ENCODE assay signal across 14 cellular contexts in the genomic region with DNA sequence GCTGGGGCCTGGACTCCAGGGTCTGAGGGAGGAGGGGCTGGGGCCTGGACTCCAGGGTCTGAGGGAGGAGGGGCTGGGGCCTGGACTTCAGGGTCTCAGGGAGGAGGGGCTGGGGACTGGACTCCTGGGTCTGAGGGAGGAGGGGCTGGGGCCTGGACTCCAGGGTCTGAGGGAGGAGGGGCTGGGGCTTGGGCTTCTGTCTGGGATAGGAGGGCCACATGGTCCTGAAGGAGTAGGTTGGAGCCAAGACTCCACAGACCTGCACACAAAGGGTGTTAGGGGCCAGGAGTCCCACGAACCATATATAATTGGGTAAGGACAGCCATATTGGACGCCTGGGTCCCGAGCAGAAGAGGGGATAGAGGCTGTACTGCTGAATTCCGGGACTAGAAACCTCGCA. TPM values are rescaled to one million over a fixed set of nuclear protein-coding genes. Genes with fewer than 3 reads are reported as not detected.
A peak's percentile ranks its signal among the peaks of the same experiment; 100 is the strongest.
DNase-seq lines count a peak whose midpoint lies in the region; TF ChIP-seq lines count a peak whose summit lies in the region.
"Not testable (repeated sequence)": the region's sequence is repeated elsewhere in the genome, so short reads cannot be mapped to it uniquely, and the experiment has no call there.
"Had no signal": no experiment of that assay in that cellular context is flagged by ENCODE, and none has a peak within 500 bp of the region (broad histone marks: within the 10 kb centered on the region; RNA-seq: fewer than 3 reads in every experiment).

No MANE protein-coding gene starts in this region.

- not testable (repeated sequence) for TF ChIP-seq POLR2A in suprapubic skin (IDR thresholded peaks at IDR 0.05)

- H3K27ac ChIP-seq in RWPE1: peak overlapping the region; percentile 58
- H3K27ac ChIP-seq in endodermal cell (ENCODE audit: low read depth, low read length); suprapubic skin: not testable (repeated sequence)

- H3K4me1 ChIP-seq in ES-I3 (ENCODE audit: insufficient read depth, low read length) (peaks cover 21% of the 10 kb centered on the region; the same call in 1 of the 2 replicates), iPS-15b (ENCODE audit: control insufficient read depth, insufficient read depth, low read length) (peaks cover 11% of the 10 kb centered on the region), suprapubic skin (peaks cover 33% of the 10 kb centered on the region)
- not testable (repeated sequence) for H3K4me1 ChIP-seq in endodermal cell (ENCODE audit: control insufficient read depth, insufficient read depth, low read length)

- peak overlapping the region; percentile 57 for H3K4me3 Mint-ChIP-seq in endodermal cell
- peak overlapping the region; percentile 90 for H3K4me3 Mint-ChIP-seq in neural crest cell

- peaks cover 64% of the 10 kb centered on the region for H3K27me3 Mint-ChIP-seq in endodermal cell (ENCODE audit: insufficient read depth)
- peaks cover 68% of the 10 kb centered on the region for H3K27me3 Mint-ChIP-seq in neural crest cell (ENCODE audit: low read depth)

- H3K27me3 ChIP-seq in endodermal cell (ENCODE audit: control insufficient read depth, insufficient read depth, low read length, poor library complexity, severe bottlenecking); iPS-15b (ENCODE audit: control insufficient read depth, insufficient read depth, low read length): not testable (repeated sequence)
- H3K27me3 ChIP-seq in suprapubic skin: peaks cover 55% of the 10 kb centered on the region

- H3K9ac ChIP-seq in ES-I3 (ENCODE audit: low read depth, low read length): peak overlapping the region; percentile 75
- H3K9ac ChIP-seq in endodermal cell (ENCODE audit: extremely low read depth, low read length, poor library complexity, severe bottlenecking); iPS-15b (ENCODE audit: low read depth, low read length): not testable (repeated sequence)

- CTCF ChIA-PET in RWPE1 (lab: Yijun Ruan, JAX): interaction anchor here (0.9 kb wide), 1 partner anchor 9 kb away, joined by 4 read pairs; no protein-coding TSS in a partner anchor

- not testable (repeated sequence) for H3K9me3 Mint-ChIP-seq in endodermal cell, neural crest cell

- not testable (repeated sequence) for TF ChIP-seq EP300 in suprapubic skin (IDR thresholded peaks at IDR 0.05)

- not testable (repeated sequence) for DNase-seq in RWPE1 (ENCODE audit: low spot score); endodermal cell; neural crest cell (ENCODE audit: low read depth, low spot score); suprapubic skin (ENCODE audit: low spot score in 2 of 2)

- not testable (repeated sequence) for H3K36me3 ChIP-seq in ES-I3 (ENCODE audit: insufficient read depth, low read length); endodermal cell (ENCODE audit: control insufficient read depth, insufficient read depth, low read length); iPS-15b (ENCODE audit: control insufficient read depth, insufficient read depth, low read length); suprapubic skin

- POLR2A ChIA-PET in RWPE1 (lab: Yijun Ruan, JAX; ENCODE audit: low non-redundant PET): not testable (repeated sequence)

- peak overlapping the region; percentile 70 for H3K4me3 ChIP-seq in endodermal cell (ENCODE audit: low read length)
- H3K4me3 ChIP-seq in iPS-15b (ENCODE audit: low read depth, low read length): peak overlapping the region; percentile 79
- peak overlapping the region; percentile 30 for H3K4me3 ChIP-seq in suprapubic skin

- H3K27ac Mint-ChIP-seq in endodermal cell; neural crest cell (ENCODE audit: unreplicated experiment): not testable (repeated sequence)

- not testable (repeated sequence) for H3K9me3 ChIP-seq in ES-I3 (ENCODE audit: control insufficient read depth, insufficient read depth, low read length); endodermal cell (ENCODE audit: control insufficient read depth, low read length); iPS-15b (ENCODE audit: control insufficient read depth, insufficient read depth, low read length); suprapubic skin

- H3K4me1 Mint-ChIP-seq in endodermal cell, neural crest cell: not testable (repeated sequence)

- H3K36me3 Mint-ChIP-seq in endodermal cell (ENCODE audit: low read depth): peaks cover 11% of the 10 kb centered on the region
- not testable (repeated sequence) for H3K36me3 Mint-ChIP-seq in neural crest cell (ENCODE audit: low read depth)

- TF ChIP-seq CTCF in RWPE1 (conservative IDR thresholded peaks at IDR 0.05; ENCODE audit: low read depth); endodermal cell (conservative IDR thresholded peaks at IDR 0.05); neural crest cell (conservative IDR thresholded peaks at IDR 0.05); suprapubic skin (IDR thresholded peaks at IDR 0.05): not testable (repeated sequence)

- WGBS in endodermal cell (ENCODE audit: insufficient coverage in 1 of 2, insufficient read length in 1 of 2), 2 experiments: 48 to 59% methylated on average over 4 to 5 of the region's 5 CpGs
- WGBS in suprapubic skin: 0% methylated on average over 2 of the region's 5 CpGs

RNA-seq across cellular contexts. Expression of a gene that starts 1.7 kb away (rescaled TPM):
- total RNA-seq in endodermal cell: 10 to 100 TPM in 1 of 2 donors, 1 to 10 TPM in 1; 9.8 to 14.2 TPM
- polyA plus RNA-seq in endodermal cell (2013, experiment 1 of 2): 9.9 TPM
- polyA plus RNA-seq in endodermal cell (2013, experiment 2 of 2): 9.5 TPM
- 5.4 and 6.5 TPM in 2 replicates for total RNA-seq in neural crest cell
- total RNA-seq in suprapubic skin: 1 to 10 TPM; 1.7 to 4.7 (median 3.2) TPM
- total RNA-seq: activated T-helper 17 cell treated with anti-CD3 and anti-CD28 coated beads, Interleukin-2, amount 50 U/mL, for 72 hours; naive thymus-derived CD4-positive, alpha-beta T cell; posterior vena cava; spleen; T-helper 2 cell treated with Interferon-gamma antibody and Interleukin-4, amounts not matched to agents 100 ng/mL and 5 ng/mL, for 36 hours; transverse colon had no signal
- polyA plus RNA-seq: naive thymus-derived CD4-positive, alpha-beta T cell had no signal

RNA-seq across cellular contexts. Expression of a gene that starts 6.8 kb away (rescaled TPM):
- 10 to 100 TPM; 22.9 to 66.7 TPM for total RNA-seq in endodermal cell
- 43.3 TPM for polyA plus RNA-seq in endodermal cell (2013, experiment 1 of 2)
- polyA plus RNA-seq in endodermal cell (2013, experiment 2 of 2): 40.7 TPM
- 1.1 TPM in 1 of 2 replicates, not detected in the other for total RNA-seq in neural crest cell
- 10 to 100 TPM; 13.6 to 46.7 (median 19.6) TPM for total RNA-seq in suprapubic skin
- total RNA-seq: activated naive CD8-positive, alpha-beta T cell treated with anti-CD3 and anti-CD28 coated beads for 36 hours; activated T-helper 17 cell treated with anti-CD3 and anti-CD28 coated beads, Interleukin-2, amount 50 U/mL, for 72 hours; kidney; posterior vena cava had no signal
- polyA plus RNA-seq: naive thymus-derived CD4-positive, alpha-beta T cell had no signal

RNA-seq across cellular contexts. Expression of a gene that starts 10.6 kb away (rescaled TPM):
- total RNA-seq in endodermal cell: 1 to 10 TPM; 5.9 to 9.5 TPM
- polyA plus RNA-seq in endodermal cell (2013, experiment 1 of 2): 10.2 TPM
- 7.5 TPM for polyA plus RNA-seq in endodermal cell (2013, experiment 2 of 2)
- total RNA-seq in neural crest cell: 9.5 and 10.4 TPM in 2 replicates
- total RNA-seq in suprapubic skin: 10 to 100 TPM in 1 of 4 donors, 1 to 10 TPM in 1, under 1 TPM in 2; 0.48 to 10.6 (median 3.1) TPM
- total RNA-seq: activated naive CD8-positive, alpha-beta T cell treated with anti-CD3 and anti-CD28 coated beads for 36 hours; naive thymus-derived CD4-positive, alpha-beta T cell; posterior vena cava had no signal
- polyA plus RNA-seq: naive thymus-derived CD4-positive, alpha-beta T cell had no signal

RNA-seq across cellular contexts. Expression of a gene that starts 24.3 kb away (rescaled TPM):
- total RNA-seq in endodermal cell (not detected), neural crest cell (3.5 and 4.3 TPM in 2 replicates), suprapubic skin (1 to 10 TPM in 3 of 4 donors, not detected in 1; 1.1 to 7.8 (median 6.8) TPM)
- 6.1 TPM for polyA plus RNA-seq in endodermal cell (2013, experiment 1 of 2)
- polyA plus RNA-seq in endodermal cell (2013, experiment 2 of 2): 7.9 TPM
- total RNA-seq: activated naive CD8-positive, alpha-beta T cell treated with anti-CD3 and anti-CD28 coated beads for 36 hours; activated T-helper 17 cell treated with anti-CD3 and anti-CD28 coated beads, Interleukin-2, amount 50 U/mL, for 72 hours; kidney; posterior vena cava; T-helper 2 cell treated with Interferon-gamma antibody and Interleukin-4, amounts not matched to agents 100 ng/mL and 5 ng/mL, for 36 hours had no signal
- polyA plus RNA-seq: naive thymus-derived CD4-positive, alpha-beta T cell had no signal

RNA-seq across cellular contexts. Expression of a gene that starts 38.3 kb away (rescaled TPM):
- 100 to 1,000 TPM in 1 of 2 donors, 10 to 100 TPM in 1; 98.2 to 107 TPM for total RNA-seq in endodermal cell
- 53.5 TPM for polyA plus RNA-seq in endodermal cell (2013, experiment 1 of 2)
- polyA plus RNA-seq in endodermal cell (2013, experiment 2 of 2): 49.1 TPM
- 107 and 108 TPM in 2 replicates for total RNA-seq in neural crest cell
- total RNA-seq in suprapubic skin: 100 to 1,000 TPM in 1 of 4 donors, 10 to 100 TPM in 3; 51.7 to 126 (median 78.7) TPM
